In genomic region chr2:226657340-226658053, GRCh38 we compare ENCODE assay signal across 1 cellular context.
TF ChIP-seq lines count a peak whose summit lies in the region.

No MANE protein-coding gene starts in this region.

TF ChIP-seq in HepG2, 621 proteins besides CTCF, POLR2A, EP300 and RAD21 (continued from another document and continues in another):
- no peak for TF ChIP-seq ZNF770 (CRISPR knock-in tag; IDR thresholded peaks at IDR 0.05)
- TF ChIP-seq PBX2 (CRISPR knock-in tag; IDR thresholded peaks at IDR 0.05) = peak; percentile 15; the same call in 1 of the 2 replicates
- TF ChIP-seq, protein P1, sequence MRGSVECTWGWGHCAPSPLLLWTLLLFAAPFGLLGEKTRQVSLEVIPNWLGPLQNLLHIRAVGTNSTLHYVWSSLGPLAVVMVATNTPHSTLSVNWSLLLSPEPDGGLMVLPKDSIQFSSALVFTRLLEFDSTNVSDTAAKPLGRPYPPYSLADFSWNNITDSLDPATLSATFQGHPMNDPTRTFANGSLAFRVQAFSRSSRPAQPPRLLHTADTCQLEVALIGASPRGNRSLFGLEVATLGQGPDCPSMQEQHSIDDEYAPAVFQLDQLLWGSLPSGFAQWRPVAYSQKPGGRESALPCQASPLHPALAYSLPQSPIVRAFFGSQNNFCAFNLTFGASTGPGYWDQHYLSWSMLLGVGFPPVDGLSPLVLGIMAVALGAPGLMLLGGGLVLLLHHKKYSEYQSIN (CRISPR knock-in tag; IDR thresholded peaks at IDR 0.05; ENCODE audit: borderline replicate concordance) = no peak
- TF ChIP-seq PCBP1 (IDR thresholded peaks at IDR 0.05; ENCODE audit: borderline replicate concordance, low read depth, low read length) = no peak
- no peak for TF ChIP-seq NFE2L2 (IDR thresholded peaks at IDR 0.05; ENCODE audit: low read length)
- TF ChIP-seq ZNF572 (CRISPR knock-in tag; IDR thresholded peaks at IDR 0.05) = no peak
- TF ChIP-seq TRIM22 (IDR thresholded peaks at IDR 0.05) = no peak
- no peak for TF ChIP-seq ZNF121 (CRISPR knock-in tag; IDR thresholded peaks at IDR 0.05)
- no peak for TF ChIP-seq ZNF841 (CRISPR knock-in tag; IDR thresholded peaks at IDR 0.05; ENCODE audit: borderline replicate concordance)
- no peak for TF ChIP-seq CAMTA2 (CRISPR knock-in tag; IDR thresholded peaks at IDR 0.05; ENCODE audit: borderline replicate concordance)
- TF ChIP-seq NFAT5 (CRISPR knock-in tag; IDR thresholded peaks at IDR 0.05) = no peak
- TF ChIP-seq ISL2 (CRISPR knock-in tag; IDR thresholded peaks at IDR 0.05) = peak; percentile 97
- TF ChIP-seq, protein P2, sequence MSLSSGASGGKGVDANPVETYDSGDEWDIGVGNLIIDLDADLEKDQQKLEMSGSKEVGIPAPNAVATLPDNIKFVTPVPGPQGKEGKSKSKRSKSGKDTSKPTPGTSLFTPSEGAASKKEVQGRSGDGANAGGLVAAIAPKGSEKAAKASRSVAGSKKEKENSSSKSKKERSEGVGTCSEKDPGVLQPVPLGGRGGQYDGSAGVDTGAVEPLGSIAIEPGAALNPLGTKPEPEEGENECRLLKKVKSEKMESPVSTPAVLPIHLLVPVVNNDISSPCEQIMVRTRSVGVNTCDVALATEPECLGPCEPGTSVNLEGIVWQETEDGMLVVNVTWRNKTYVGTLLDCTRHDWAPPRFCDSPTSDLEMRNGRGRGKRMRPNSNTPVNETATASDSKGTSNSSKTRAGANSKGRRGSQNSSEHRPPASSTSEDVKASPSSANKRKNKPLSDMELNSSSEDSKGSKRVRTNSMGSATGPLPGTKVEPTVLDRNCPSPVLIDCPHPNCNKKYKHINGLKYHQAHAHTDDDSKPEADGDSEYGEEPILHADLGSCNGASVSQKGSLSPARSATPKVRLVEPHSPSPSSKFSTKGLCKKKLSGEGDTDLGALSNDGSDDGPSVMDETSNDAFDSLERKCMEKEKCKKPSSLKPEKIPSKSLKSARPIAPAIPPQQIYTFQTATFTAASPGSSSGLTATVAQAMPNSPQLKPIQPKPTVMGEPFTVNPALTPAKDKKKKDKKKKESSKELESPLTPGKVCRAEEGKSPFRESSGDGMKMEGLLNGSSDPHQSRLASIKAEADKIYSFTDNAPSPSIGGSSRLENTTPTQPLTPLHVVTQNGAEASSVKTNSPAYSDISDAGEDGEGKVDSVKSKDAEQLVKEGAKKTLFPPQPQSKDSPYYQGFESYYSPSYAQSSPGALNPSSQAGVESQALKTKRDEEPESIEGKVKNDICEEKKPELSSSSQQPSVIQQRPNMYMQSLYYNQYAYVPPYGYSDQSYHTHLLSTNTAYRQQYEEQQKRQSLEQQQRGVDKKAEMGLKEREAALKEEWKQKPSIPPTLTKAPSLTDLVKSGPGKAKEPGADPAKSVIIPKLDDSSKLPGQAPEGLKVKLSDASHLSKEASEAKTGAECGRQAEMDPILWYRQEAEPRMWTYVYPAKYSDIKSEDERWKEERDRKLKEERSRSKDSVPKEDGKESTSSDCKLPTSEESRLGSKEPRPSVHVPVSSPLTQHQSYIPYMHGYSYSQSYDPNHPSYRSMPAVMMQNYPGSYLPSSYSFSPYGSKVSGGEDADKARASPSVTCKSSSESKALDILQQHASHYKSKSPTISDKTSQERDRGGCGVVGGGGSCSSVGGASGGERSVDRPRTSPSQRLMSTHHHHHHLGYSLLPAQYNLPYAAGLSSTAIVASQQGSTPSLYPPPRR (CRISPR knock-in tag; IDR thresholded peaks at IDR 0.05; ENCODE audit: borderline replicate concordance) = peak; percentile 88; the same call in 1 of the 2 replicates
- no peak for TF ChIP-seq ZNF546 (CRISPR knock-in tag; conservative IDR thresholded peaks at IDR 0.05)
- no peak for TF ChIP-seq NR0B2 (CRISPR knock-in tag; IDR thresholded peaks at IDR 0.05)
- TF ChIP-seq MIER3 (CRISPR knock-in tag; IDR thresholded peaks at IDR 0.05; ENCODE audit: borderline replicate concordance) = peak; percentile 25; the same call in 1 of the 2 replicates
- no peak for TF ChIP-seq PRMT3 (CRISPR knock-in tag; IDR thresholded peaks at IDR 0.05; ENCODE audit: borderline replicate concordance, low read depth)
- TF ChIP-seq ZKSCAN1 (IDR thresholded peaks at IDR 0.05; ENCODE audit: low read length) = no peak
- TF ChIP-seq ZNF552 (CRISPR knock-in tag; IDR thresholded peaks at IDR 0.05; ENCODE audit: borderline replicate concordance) = no peak
- TF ChIP-seq RELA (CRISPR knock-in tag; IDR thresholded peaks at IDR 0.05) = no peak
- TF ChIP-seq HHEX (CRISPR knock-in tag; IDR thresholded peaks at IDR 0.05) = no peak
- TF ChIP-seq POLR2G (IDR thresholded peaks at IDR 0.05; ENCODE audit: low read depth, low read length) = no peak
- TF ChIP-seq GMEB2 (CRISPR knock-in tag; IDR thresholded peaks at IDR 0.05; ENCODE audit: low read depth) = no peak
- peak; percentile 74 for TF ChIP-seq NFKBIZ (CRISPR knock-in tag; IDR thresholded peaks at IDR 0.05)
- peak; percentile 99 for TF ChIP-seq GFI1 (CRISPR knock-in tag; IDR thresholded peaks at IDR 0.05; ENCODE audit: borderline replicate concordance)
- no peak for TF ChIP-seq POLR2AphosphoS2 (IDR thresholded peaks at IDR 0.05; ENCODE audit: low read depth, low read length)
- no peak for TF ChIP-seq SPEN (CRISPR knock-in tag; IDR thresholded peaks at IDR 0.05; ENCODE audit: low read depth)
- TF ChIP-seq SNAPC2 (CRISPR knock-in tag; IDR thresholded peaks at IDR 0.05) = no peak
- no peak; the same call in 1 of the 2 replicates for TF ChIP-seq ZNF3 (CRISPR knock-in tag; IDR thresholded peaks at IDR 0.05)
- no peak for TF ChIP-seq MTF2 (CRISPR knock-in tag; IDR thresholded peaks at IDR 0.05; ENCODE audit: borderline replicate concordance)
- no peak for TF ChIP-seq MATR3 (CRISPR knock-in tag; IDR thresholded peaks at IDR 0.05)
- TF ChIP-seq KLF11 (CRISPR knock-in tag; IDR thresholded peaks at IDR 0.05) = peak; percentile 16; the same call in 1 of the 2 replicates
- TF ChIP-seq FOXM1 (CRISPR knock-in tag; IDR thresholded peaks at IDR 0.05) = no peak
- TF ChIP-seq, protein P3, sequence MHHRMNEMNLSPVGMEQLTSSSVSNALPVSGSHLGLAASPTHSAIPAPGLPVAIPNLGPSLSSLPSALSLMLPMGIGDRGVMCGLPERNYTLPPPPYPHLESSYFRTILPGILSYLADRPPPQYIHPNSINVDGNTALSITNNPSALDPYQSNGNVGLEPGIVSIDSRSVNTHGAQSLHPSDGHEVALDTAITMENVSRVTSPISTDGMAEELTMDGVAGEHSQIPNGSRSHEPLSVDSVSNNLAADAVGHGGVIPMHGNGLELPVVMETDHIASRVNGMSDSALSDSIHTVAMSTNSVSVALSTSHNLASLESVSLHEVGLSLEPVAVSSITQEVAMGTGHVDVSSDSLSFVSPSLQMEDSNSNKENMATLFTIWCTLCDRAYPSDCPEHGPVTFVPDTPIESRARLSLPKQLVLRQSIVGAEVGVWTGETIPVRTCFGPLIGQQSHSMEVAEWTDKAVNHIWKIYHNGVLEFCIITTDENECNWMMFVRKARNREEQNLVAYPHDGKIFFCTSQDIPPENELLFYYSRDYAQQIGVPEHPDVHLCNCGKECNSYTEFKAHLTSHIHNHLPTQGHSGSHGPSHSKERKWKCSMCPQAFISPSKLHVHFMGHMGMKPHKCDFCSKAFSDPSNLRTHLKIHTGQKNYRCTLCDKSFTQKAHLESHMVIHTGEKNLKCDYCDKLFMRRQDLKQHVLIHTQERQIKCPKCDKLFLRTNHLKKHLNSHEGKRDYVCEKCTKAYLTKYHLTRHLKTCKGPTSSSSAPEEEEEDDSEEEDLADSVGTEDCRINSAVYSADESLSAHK (CRISPR knock-in tag; IDR thresholded peaks at IDR 0.05; ENCODE audit: borderline replicate concordance) = no peak
- TF ChIP-seq RFX1 (IDR thresholded peaks at IDR 0.05) = no peak
- no peak; a peak in 1 of 4 replicates for TF ChIP-seq NR2F1 (CRISPR knock-in tag; IDR thresholded peaks at IDR 0.05)
- no peak; the same call in 1 of the 2 replicates for TF ChIP-seq SIX1 (CRISPR knock-in tag; IDR thresholded peaks at IDR 0.05; ENCODE audit: borderline replicate concordance)
- TF ChIP-seq, protein P4, sequence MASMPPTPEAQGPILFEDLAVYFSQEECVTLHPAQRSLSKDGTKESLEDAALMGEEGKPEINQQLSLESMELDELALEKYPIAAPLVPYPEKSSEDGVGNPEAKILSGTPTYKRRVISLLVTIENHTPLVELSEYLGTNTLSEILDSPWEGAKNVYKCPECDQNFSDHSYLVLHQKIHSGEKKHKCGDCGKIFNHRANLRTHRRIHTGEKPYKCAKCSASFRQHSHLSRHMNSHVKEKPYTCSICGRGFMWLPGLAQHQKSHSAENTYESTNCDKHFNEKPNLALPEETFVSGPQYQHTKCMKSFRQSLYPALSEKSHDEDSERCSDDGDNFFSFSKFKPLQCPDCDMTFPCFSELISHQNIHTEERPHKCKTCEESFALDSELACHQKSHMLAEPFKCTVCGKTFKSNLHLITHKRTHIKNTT (CRISPR knock-in tag; IDR thresholded peaks at IDR 0.05) = no peak
- 0 out of 2 replicates have a peak, but pooled peaks have one; percentile 50 for TF ChIP-seq ZNF816 (CRISPR knock-in tag; IDR thresholded peaks at IDR 0.05; ENCODE audit: borderline replicate concordance)
